24 cellular contexts compared by ENCODE assay signal in the genomic region with DNA sequence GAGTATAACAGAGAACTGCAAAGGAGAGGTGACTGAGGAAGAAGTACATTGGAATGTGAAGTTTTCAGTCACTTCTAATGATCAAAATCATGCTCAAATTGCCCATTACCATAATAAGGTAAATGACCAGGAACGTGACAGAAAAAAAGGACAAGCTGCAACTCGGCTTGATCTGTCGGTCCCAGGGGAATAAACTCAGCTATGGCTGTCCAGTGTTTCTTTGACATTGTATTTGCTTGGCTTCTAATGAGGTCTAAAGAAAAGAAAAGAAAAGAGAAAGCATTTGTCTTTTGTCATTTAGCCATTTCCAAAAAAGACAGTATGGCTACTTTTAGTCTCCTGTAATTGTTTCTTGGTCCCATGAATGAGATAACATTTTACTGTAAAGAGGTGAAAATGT.
"Had no signal": no experiment of that assay in that cellular context is flagged by ENCODE, and none has a peak within 500 bp of the region (broad histone marks: within the 10 kb centered on the region; RNA-seq: fewer than 3 reads in every experiment).

No MANE protein-coding gene starts in this region.

- DNase-seq: stimulated activated CD4-positive, alpha-beta T cell treated with anti-CD3 and anti-CD28 coated beads, Interleukin-2, amount 100 ng/mL, for 48 hours; stimulated activated CD4-positive, alpha-beta T cell treated with anti-CD3 and anti-CD28 coated beads, Interleukin-4, amount 100 ng/mL, for 1 hour; stimulated activated CD4-positive, alpha-beta T cell treated with anti-CD3 and anti-CD28 coated beads, Interleukin-4, amount 100 ng/mL, for 24 hours; stimulated activated CD4-positive, alpha-beta T cell treated with anti-CD3 and anti-CD28 coated beads, Interleukin-4, amount 100 ng/mL, for 4 hours; stimulated activated CD8-positive, alpha-beta memory T cell treated with anti-CD3 and anti-CD28 coated beads, Interleukin-4, amount 100 ng/mL, for 48 hours; stimulated activated naive B cell treated with anti-CD40 and anti-IgM and Interleukin-4, amounts not matched to agents 10 μg/mL and 1 μg/mL and 100 μg/mL, for 72 hours; stimulated activated naive CD4-positive, alpha-beta T cell; stimulated activated naive CD4-positive, alpha-beta T cell treated with Interleukin-2 at 50 U/mL for 16 hours; stimulated activated naive CD8-positive, alpha-beta T cell treated with anti-CD3 and anti-CD28 coated beads, Interleukin-15, amount 100 ng/mL, for 72 hours; stimulated activated naive CD8-positive, alpha-beta T cell treated with anti-CD3 and anti-CD28 coated beads, Interleukin-15, Interleukin-2, amounts not matched to agents 100 U/mL and 50 U/mL, for 24 hours; stomach; substantia nigra; testis; thyroid gland; tibial artery; transverse colon; trophoblast cell; upper lobe of left lung; upper lobe of right lung; uterus had no signal

- H3K4me3 ChIP-seq: stomach, suprapubic skin, testis, thoracic aorta, thyroid gland, tibial artery, tibial nerve, transverse colon, upper lobe of left lung, upper lobe of right lung, uterus, vagina had no signal

- H3K4me1 ChIP-seq: stomach, suprapubic skin, testis, thyroid gland, tibial artery, tibial nerve, transverse colon, upper lobe of left lung, upper lobe of right lung, uterus, vagina had no signal

- H3K36me3 ChIP-seq: stomach, suprapubic skin, thoracic aorta, thyroid gland, tibial artery, tibial nerve, transverse colon, upper lobe of left lung, upper lobe of right lung, uterus, vagina had no signal

- H3K9me3 ChIP-seq: suprapubic skin, testis, thyroid gland, uterus had no signal

- H3K27me3 ChIP-seq: testis, thyroid gland, tibial nerve, upper lobe of left lung, uterus, vagina had no signal
